Comparison of ENCODE assay signal across 1 cellular context in the genomic region with DNA sequence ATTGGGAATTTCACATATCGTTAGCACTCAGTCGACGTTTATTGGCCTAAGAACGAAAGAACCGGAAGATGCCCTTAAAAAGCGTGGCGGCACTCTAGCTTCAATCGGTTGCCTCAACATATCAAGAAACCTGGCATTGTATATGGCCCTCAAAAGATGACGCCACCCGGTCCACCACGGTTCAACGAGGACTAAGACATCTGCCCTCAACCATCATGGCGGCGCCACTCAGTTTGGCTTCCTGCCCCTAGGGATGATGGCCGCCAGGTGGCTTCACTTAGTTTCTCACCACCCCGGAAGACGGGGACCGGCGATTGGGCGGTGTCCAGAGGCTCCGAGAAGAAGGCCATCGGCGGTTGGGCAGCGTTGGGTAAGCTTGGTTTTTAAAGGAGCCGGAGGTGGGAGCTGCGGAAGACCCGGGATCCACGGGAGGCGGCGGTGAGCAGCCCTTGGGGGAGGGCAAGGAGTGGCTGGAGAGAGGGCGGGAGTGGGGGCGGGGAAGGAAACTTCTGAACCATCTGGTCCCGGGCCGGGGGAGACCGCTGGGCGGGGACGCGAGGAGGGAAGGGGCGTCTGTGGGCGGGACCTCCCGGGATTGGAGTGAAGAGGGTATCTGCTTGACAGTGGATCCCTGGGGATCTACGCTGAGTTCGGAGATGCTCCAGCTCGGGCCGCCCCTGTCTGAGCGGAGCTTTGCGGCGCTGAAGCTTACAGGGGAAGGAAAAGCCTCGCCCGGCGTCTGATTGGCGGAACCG.
TF ChIP-seq lines count a peak whose summit lies in the region.

A gene (plus strand): TSS at position 592 of the 755 bp plus-strand sequence. CDS start 686 bp downstream, outside the sequence.

TF ChIP-seq in HEK293, 187 proteins besides CTCF, POLR2A, EP300 and RAD21 (continued from another document and continues in another):
- peak; percentile 95 for TF ChIP-seq KLF9 (tag by site-specific recombination; IDR thresholded peaks at IDR 0.05; ENCODE audit: low read depth)
- peak; percentile 50; the same call in 1 of the 2 replicates for TF ChIP-seq SCRT2 (tag by site-specific recombination; IDR thresholded peaks at IDR 0.05)
- peak; percentile 75 for TF ChIP-seq ZBTB21 (tag by site-specific recombination; IDR thresholded peaks at IDR 0.05)
- TF ChIP-seq ZNF660 (tag by site-specific recombination; IDR thresholded peaks at IDR 0.05): peak; percentile 87; the same call in 1 of the 2 replicates
- no peak; the same call in 1 of the 2 replicates for TF ChIP-seq ZBTB48 (tag by site-specific recombination; IDR thresholded peaks at IDR 0.05)
- TF ChIP-seq ZNF10 (tag by site-specific recombination; IDR thresholded peaks at IDR 0.05): 0 out of 2 replicates have a peak, but pooled peaks have one; percentile 22
- TF ChIP-seq, protein P1, sequence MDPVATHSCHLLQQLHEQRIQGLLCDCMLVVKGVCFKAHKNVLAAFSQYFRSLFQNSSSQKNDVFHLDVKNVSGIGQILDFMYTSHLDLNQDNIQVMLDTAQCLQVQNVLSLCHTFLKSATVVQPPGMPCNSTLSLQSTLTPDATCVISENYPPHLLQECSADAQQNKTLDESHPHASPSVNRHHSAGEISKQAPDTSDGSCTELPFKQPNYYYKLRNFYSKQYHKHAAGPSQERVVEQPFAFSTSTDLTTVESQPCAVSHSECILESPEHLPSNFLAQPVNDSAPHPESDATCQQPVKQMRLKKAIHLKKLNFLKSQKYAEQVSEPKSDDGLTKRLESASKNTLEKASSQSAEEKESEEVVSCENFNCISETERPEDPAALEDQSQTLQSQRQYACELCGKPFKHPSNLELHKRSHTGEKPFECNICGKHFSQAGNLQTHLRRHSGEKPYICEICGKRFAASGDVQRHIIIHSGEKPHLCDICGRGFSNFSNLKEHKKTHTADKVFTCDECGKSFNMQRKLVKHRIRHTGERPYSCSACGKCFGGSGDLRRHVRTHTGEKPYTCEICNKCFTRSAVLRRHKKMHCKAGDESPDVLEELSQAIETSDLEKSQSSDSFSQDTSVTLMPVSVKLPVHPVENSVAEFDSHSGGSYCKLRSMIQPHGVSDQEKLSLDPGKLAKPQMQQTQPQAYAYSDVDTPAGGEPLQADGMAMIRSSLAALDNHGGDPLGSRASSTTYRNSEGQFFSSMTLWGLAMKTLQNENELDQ (tag by site-specific recombination; IDR thresholded peaks at IDR 0.05; ENCODE audit: low read depth): no peak
- no peak for TF ChIP-seq RBAK (tag by site-specific recombination; IDR thresholded peaks at IDR 0.05)
- TF ChIP-seq, protein P2, sequence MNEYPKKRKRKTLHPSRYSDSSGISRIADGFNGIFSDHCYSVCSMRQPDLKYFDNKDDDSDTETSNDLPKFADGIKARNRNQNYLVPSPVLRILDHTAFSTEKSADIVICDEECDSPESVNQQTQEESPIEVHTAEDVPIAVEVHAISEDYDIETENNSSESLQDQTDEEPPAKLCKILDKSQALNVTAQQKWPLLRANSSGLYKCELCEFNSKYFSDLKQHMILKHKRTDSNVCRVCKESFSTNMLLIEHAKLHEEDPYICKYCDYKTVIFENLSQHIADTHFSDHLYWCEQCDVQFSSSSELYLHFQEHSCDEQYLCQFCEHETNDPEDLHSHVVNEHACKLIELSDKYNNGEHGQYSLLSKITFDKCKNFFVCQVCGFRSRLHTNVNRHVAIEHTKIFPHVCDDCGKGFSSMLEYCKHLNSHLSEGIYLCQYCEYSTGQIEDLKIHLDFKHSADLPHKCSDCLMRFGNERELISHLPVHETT (tag by site-specific recombination; IDR thresholded peaks at IDR 0.05): peak; percentile 92
- TF ChIP-seq ZNF560 (tag by site-specific recombination; IDR thresholded peaks at IDR 0.05; ENCODE audit: borderline replicate concordance): no peak
- no peak for TF ChIP-seq ZBTB8A (tag by site-specific recombination; IDR thresholded peaks at IDR 0.05)
- peak; percentile 99 for TF ChIP-seq SP2 (tag by site-specific recombination; IDR thresholded peaks at IDR 0.05)
- peak; percentile 97 for TF ChIP-seq ZNF76 (tag by site-specific recombination; IDR thresholded peaks at IDR 0.05; ENCODE audit: borderline replicate concordance, low read depth)
- peak; percentile 74 for TF ChIP-seq OSR2 (tag by site-specific recombination; IDR thresholded peaks at IDR 0.05)
- TF ChIP-seq ZNF292 (tag by site-specific recombination; IDR thresholded peaks at IDR 0.05; ENCODE audit: borderline replicate concordance, low read depth): no peak
- no peak for TF ChIP-seq ZNF548 (tag by site-specific recombination; IDR thresholded peaks at IDR 0.05)
- 0 out of 2 replicates have a peak, but pooled peaks have one; percentile 48 for TF ChIP-seq ZNF558 (tag by site-specific recombination; IDR thresholded peaks at IDR 0.05)
- no peak for TF ChIP-seq ZNF473 (tag by site-specific recombination; IDR thresholded peaks at IDR 0.05)
- TF ChIP-seq, protein P3, sequence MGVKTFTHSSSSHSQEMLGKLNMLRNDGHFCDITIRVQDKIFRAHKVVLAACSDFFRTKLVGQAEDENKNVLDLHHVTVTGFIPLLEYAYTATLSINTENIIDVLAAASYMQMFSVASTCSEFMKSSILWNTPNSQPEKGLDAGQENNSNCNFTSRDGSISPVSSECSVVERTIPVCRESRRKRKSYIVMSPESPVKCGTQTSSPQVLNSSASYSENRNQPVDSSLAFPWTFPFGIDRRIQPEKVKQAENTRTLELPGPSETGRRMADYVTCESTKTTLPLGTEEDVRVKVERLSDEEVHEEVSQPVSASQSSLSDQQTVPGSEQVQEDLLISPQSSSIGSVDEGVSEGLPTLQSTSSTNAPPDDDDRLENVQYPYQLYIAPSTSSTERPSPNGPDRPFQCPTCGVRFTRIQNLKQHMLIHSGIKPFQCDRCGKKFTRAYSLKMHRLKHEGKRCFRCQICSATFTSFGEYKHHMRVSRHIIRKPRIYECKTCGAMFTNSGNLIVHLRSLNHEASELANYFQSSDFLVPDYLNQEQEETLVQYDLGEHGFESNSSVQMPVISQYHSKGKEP (tag by site-specific recombination; IDR thresholded peaks at IDR 0.05): no peak
- no peak for TF ChIP-seq ZNF423 (tag by site-specific recombination; IDR thresholded peaks at IDR 0.05)
- TF ChIP-seq ZSCAN23 (tag by site-specific recombination; IDR thresholded peaks at IDR 0.05): no peak
- TF ChIP-seq, protein P4, sequence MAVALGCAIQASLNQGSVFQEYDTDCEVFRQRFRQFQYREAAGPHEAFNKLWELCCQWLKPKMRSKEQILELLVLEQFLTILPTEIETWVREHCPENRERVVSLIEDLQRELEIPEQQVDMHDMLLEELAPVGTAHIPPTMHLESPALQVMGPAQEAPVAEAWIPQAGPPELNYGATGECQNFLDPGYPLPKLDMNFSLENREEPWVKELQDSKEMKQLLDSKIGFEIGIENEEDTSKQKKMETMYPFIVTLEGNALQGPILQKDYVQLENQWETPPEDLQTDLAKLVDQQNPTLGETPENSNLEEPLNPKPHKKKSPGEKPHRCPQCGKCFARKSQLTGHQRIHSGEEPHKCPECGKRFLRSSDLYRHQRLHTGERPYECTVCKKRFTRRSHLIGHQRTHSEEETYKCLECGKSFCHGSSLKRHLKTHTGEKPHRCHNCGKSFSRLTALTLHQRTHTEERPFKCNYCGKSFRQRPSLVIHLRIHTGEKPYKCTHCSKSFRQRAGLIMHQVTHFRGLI (tag by site-specific recombination; IDR thresholded peaks at IDR 0.05): peak; percentile 69
- TF ChIP-seq ZNF677 (tag by site-specific recombination; IDR thresholded peaks at IDR 0.05): no peak
- TF ChIP-seq GLI2 (tag by site-specific recombination; IDR thresholded peaks at IDR 0.05; ENCODE audit: borderline replicate concordance, low read depth): no peak
- TF ChIP-seq, protein P5, sequence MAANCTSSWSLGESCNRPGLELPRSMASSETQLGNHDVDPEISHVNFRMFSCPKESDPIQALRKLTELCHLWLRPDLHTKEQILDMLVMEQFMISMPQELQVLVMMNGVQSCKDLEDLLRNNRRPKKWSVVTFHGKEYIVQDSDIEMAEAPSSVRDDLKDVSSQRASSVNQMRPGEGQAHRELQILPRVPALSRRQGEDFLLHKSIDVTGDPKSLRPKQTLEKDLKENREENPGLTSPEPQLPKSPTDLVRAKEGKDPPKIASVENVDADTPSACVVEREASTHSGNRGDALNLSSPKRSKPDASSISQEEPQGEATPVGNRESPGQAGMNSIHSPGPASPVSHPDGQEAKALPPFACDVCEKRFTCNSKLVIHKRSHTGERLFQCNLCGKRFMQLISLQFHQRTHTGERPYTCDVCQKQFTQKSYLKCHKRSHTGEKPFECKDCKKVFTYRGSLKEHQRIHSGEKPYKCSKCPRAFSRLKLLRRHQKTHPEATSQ (tag by site-specific recombination; IDR thresholded peaks at IDR 0.05): no peak
- TF ChIP-seq YY2 (tag by site-specific recombination; IDR thresholded peaks at IDR 0.05): peak; percentile 100
- TF ChIP-seq ZNF354C (tag by site-specific recombination; IDR thresholded peaks at IDR 0.05; ENCODE audit: borderline replicate concordance, low read depth): no peak
- peak; percentile 91; the same call in 1 of the 2 replicates for TF ChIP-seq HOXA7 (CRISPR knock-in tag; IDR thresholded peaks at IDR 0.05; ENCODE audit: borderline replicate concordance)
- peak; percentile 98 for TF ChIP-seq OVOL3 (tag by site-specific recombination; IDR thresholded peaks at IDR 0.05)
- TF ChIP-seq, protein P6, sequence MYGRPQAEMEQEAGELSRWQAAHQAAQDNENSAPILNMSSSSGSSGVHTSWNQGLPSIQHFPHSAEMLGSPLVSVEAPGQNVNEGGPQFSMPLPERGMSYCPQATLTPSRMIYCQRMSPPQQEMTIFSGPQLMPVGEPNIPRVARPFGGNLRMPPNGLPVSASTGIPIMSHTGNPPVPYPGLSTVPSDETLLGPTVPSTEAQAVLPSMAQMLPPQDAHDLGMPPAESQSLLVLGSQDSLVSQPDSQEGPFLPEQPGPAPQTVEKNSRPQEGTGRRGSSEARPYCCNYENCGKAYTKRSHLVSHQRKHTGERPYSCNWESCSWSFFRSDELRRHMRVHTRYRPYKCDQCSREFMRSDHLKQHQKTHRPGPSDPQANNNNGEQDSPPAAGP (tag by site-specific recombination; IDR thresholded peaks at IDR 0.05): peak; percentile 86
- TF ChIP-seq ZNF785 (tag by site-specific recombination; IDR thresholded peaks at IDR 0.05): no peak
- TF ChIP-seq ZNF530 (tag by site-specific recombination; IDR thresholded peaks at IDR 0.05; ENCODE audit: low read depth): no peak
- TF ChIP-seq GLIS2 (tag by site-specific recombination; IDR thresholded peaks at IDR 0.05): peak; percentile 95
- no peak for TF ChIP-seq ZFP41 (tag by site-specific recombination; IDR thresholded peaks at IDR 0.05; ENCODE audit: borderline replicate concordance)
- TF ChIP-seq ZNF24 (tag by site-specific recombination; IDR thresholded peaks at IDR 0.05): peak; percentile 96
- TF ChIP-seq HOXC10 (CRISPR knock-in tag; IDR thresholded peaks at IDR 0.05): peak; percentile 97; the same call in 1 of the 2 replicates
- no peak for TF ChIP-seq ZNF433 (tag by site-specific recombination; IDR thresholded peaks at IDR 0.05; ENCODE audit: low read depth)
- peak; percentile 98 for TF ChIP-seq ZXDB (tag by site-specific recombination; IDR thresholded peaks at IDR 0.05)
- no peak for TF ChIP-seq ZNF23 (tag by site-specific recombination; IDR thresholded peaks at IDR 0.05; ENCODE audit: borderline replicate concordance)
- peak; percentile 80; the same call in 1 of the 2 replicates for TF ChIP-seq ZNF324 (tag by site-specific recombination; IDR thresholded peaks at IDR 0.05)
- TF ChIP-seq ZNF112 (tag by site-specific recombination; IDR thresholded peaks at IDR 0.05): no peak
- TF ChIP-seq ZNF335 (tag by site-specific recombination; conservative IDR thresholded peaks at IDR 0.05): peak; percentile 100
- no peak for TF ChIP-seq ZNF169 (tag by site-specific recombination; IDR thresholded peaks at IDR 0.05)
- TF ChIP-seq, protein P7, sequence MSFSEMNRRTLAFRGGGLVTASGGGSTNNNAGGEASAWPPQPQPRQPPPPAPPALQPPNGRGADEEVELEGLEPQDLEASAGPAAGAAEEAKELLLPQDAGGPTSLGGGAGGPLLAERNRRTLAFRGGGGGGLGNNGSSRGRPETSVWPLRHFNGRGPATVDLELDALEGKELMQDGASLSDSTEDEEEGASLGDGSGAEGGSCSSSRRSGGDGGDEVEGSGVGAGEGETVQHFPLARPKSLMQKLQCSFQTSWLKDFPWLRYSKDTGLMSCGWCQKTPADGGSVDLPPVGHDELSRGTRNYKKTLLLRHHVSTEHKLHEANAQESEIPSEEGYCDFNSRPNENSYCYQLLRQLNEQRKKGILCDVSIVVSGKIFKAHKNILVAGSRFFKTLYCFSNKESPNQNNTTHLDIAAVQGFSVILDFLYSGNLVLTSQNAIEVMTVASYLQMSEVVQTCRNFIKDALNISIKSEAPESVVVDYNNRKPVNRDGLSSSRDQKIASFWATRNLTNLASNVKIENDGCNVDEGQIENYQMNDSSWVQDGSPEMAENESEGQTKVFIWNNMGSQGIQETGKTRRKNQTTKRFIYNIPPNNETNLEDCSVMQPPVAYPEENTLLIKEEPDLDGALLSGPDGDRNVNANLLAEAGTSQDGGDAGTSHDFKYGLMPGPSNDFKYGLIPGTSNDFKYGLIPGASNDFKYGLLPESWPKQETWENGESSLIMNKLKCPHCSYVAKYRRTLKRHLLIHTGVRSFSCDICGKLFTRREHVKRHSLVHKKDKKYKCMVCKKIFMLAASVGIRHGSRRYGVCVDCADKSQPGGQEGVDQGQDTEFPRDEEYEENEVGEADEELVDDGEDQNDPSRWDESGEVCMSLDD (tag by site-specific recombination; IDR thresholded peaks at IDR 0.05): no peak
- no peak for TF ChIP-seq ZNF701 (tag by site-specific recombination; IDR thresholded peaks at IDR 0.05)
- no peak for TF ChIP-seq REPIN1 (tag by site-specific recombination; IDR thresholded peaks at IDR 0.05; ENCODE audit: low read depth)
- TF ChIP-seq KLF10 (tag by site-specific recombination; IDR thresholded peaks at IDR 0.05): no peak; the same call in none of the 2 replicates
- TF ChIP-seq ZNF391 (tag by site-specific recombination; IDR thresholded peaks at IDR 0.05; ENCODE audit: borderline replicate concordance, low read depth): no peak; the same call in 1 of the 2 replicates
